Comparison of ENCODE assay signal across 19 cellular contexts in genomic region chr6:44373051-44373450, GRCh38. TPM values are rescaled to one million over a fixed set of nuclear protein-coding genes. Genes with fewer than 3 reads are reported as not detected.
"Had no signal": no experiment of that assay in that cellular context is flagged by ENCODE, and none has a peak within 500 bp of the region (broad histone marks: within the 10 kb centered on the region; RNA-seq: fewer than 3 reads in every experiment).

No MANE protein-coding gene starts in this region.

- H3K27ac ChIP-seq: heart right ventricle, ovary, psoas muscle, skin epidermis, suprapubic skin, transverse colon, uterus had no signal

- H3K9me3 ChIP-seq: ovary, psoas muscle, suprapubic skin, transverse colon, uterus had no signal

- DNase-seq: activated CD4-positive, alpha-beta T cell treated with anti-CD3 and anti-CD28 coated beads for 36 hours; activated CD4-positive, alpha-beta T cell treated with anti-CD3 and anti-CD28 coated beads, Interleukin-2, amount 50 U/mL, for 48 hours; activated naive CD8-positive, alpha-beta T cell treated with anti-CD3 and anti-CD28 coated beads for 36 hours; amygdala; heart right ventricle; kidney glomerular epithelial cell; left ventricle myocardium superior; ovary; psoas muscle; right cardiac atrium; transverse colon; uterus had no signal

- H3K4me3 ChIP-seq: heart right ventricle, ovary, psoas muscle, skin epidermis, suprapubic skin, transverse colon, uterus had no signal

- H3K27me3 ChIP-seq: ovary, suprapubic skin, uterus had no signal

- H3K36me3 ChIP-seq: heart right ventricle, ovary, suprapubic skin, transverse colon, uterus had no signal

- H3K4me1 ChIP-seq: heart right ventricle, psoas muscle, suprapubic skin, transverse colon, uterus had no signal

RNA-seq across cellular contexts. Expression of gene SPATS1, which starts 30.6 kb away (rescaled TPM):
- total RNA-seq: activated CD4-positive, alpha-beta T cell treated with anti-CD3 and anti-CD28 coated beads for 36 hours; activated naive CD8-positive, alpha-beta T cell treated with anti-CD3 and anti-CD28 coated beads for 36 hours; cardiac septum; esophagus mucosa; heart right ventricle; left ventricle myocardium superior; mononuclear cell; neural crest cell; psoas muscle; right cardiac atrium; suprapubic skin; T-helper 2 cell treated with Interferon-gamma antibody and Interleukin-4, amounts not matched to agents 100 ng/mL and 5 ng/mL, for 36 hours; transverse colon had no signal
- polyA plus RNA-seq: heart right ventricle, ovary, psoas muscle, right cardiac atrium had no signal
